ENCODE assay signal across 9 cellular contexts in genomic region chr2:219442206-219443015, GRCh38. TPM values are rescaled to one million over a fixed set of nuclear protein-coding genes. Genes with fewer than 3 reads are reported as not detected.
A peak's percentile ranks its signal among the peaks of the same experiment; 100 is the strongest.
DNase-seq lines count a peak whose midpoint lies in the region; ATAC-seq and TF ChIP-seq lines count a peak whose summit lies in the region.
"Had no signal": no experiment of that assay in that cellular context is flagged by ENCODE, and none has a peak within 500 bp of the region (broad histone marks: within the 10 kb centered on the region; RNA-seq: fewer than 3 reads in every experiment).

No MANE protein-coding gene starts in this region.

- no peak for TF ChIP-seq EP300 in stomach (IDR thresholded peaks at IDR 0.05)

- H3K4me1 ChIP-seq in iPS-20b (ENCODE audit: insufficient read depth, low read length) = peaks cover 12% of the 10 kb centered on the region
- H3K4me1 ChIP-seq in stomach = peaks cover 15 to 44% (median 25%) of the 10 kb centered on the region in 4 donors

- no peaks in the 10 kb centered on the region for H3K9me3 ChIP-seq in iPS-20b (ENCODE audit: insufficient read depth, low read depth, low read length)
- H3K9me3 ChIP-seq in stomach = no peaks in the 10 kb centered on the region

- intact Hi-C loops in stomach (cut with DNase I; ENCODE audit: low total_unique reads) = no loop called here

- no peaks in the 10 kb centered on the region for H3K36me3 Mint-ChIP-seq in T-helper 1 cell treated with Interleukin-12 subunit alpha and Interleukin-12 subunit beta and Interleukin-4 antibody, amounts not matched to agents 30 μg/mL and 1 μg/mL, for 36 hours (ENCODE audit: low read depth)
- no peaks in the 10 kb centered on the region for H3K36me3 Mint-ChIP-seq in activated T-helper 17 cell treated with anti-CD3 and anti-CD28 coated beads, Interleukin-2, amount 50 U/mL, for 72 hours (ENCODE audit: low read depth)

- peaks cover 34% of the 10 kb centered on the region for H3K27me3 Mint-ChIP-seq in T-helper 1 cell treated with Interleukin-12 subunit alpha and Interleukin-12 subunit beta and Interleukin-4 antibody, amounts not matched to agents 30 μg/mL and 1 μg/mL, for 36 hours (ENCODE audit: low read depth)
- H3K27me3 Mint-ChIP-seq in activated T-helper 17 cell treated with anti-CD3 and anti-CD28 coated beads, Interleukin-2, amount 50 U/mL, for 72 hours = peaks cover 9% of the 10 kb centered on the region

- ATAC-seq in activated T-helper 17 cell treated with anti-CD3 and anti-CD28 coated beads, Interleukin-2, amount 50 U/mL, for 72 hours (replicated peaks) = no peak
- ATAC-seq in GM18870 (IDR thresholded peaks at IDR 0.05; ENCODE audit: unreplicated experiment) (no peak), GM21515 (IDR thresholded peaks at IDR 0.05; ENCODE audit: unreplicated experiment) (no peak)
- ATAC-seq: sciatic nerve had no signal

- TF ChIP-seq POLR2A in stomach (IDR thresholded peaks at IDR 0.05) = no peak

- H3K27me3 ChIP-seq in iPS-20b (ENCODE audit: insufficient read depth, low read length) (peaks cover 63% of the 10 kb centered on the region), stomach (peaks cover 0 to 84% (median 37%) of the 10 kb centered on the region in 3 donors)

- peak overlapping the region; percentile 58; the same call in 1 of the 2 replicates for H3K4me3 ChIP-seq in iPS-20b (ENCODE audit: low read length)
- H3K4me3 ChIP-seq in stomach = peak overlapping the region; percentile 64 to 80 (median 71)

- 3 to 6% (median 5%) methylated on average over 35 to 45 of the region's 45 CpGs for WGBS in stomach, 5 donors

- H3K9me3 Mint-ChIP-seq in T-helper 1 cell treated with Interleukin-12 subunit alpha and Interleukin-12 subunit beta and Interleukin-4 antibody, amounts not matched to agents 30 μg/mL and 1 μg/mL, for 36 hours = no peaks in the 10 kb centered on the region
- no peaks in the 10 kb centered on the region for H3K9me3 Mint-ChIP-seq in activated T-helper 17 cell treated with anti-CD3 and anti-CD28 coated beads, Interleukin-2, amount 50 U/mL, for 72 hours

- peaks cover 8% of the 10 kb centered on the region for H3K4me1 Mint-ChIP-seq in T-helper 1 cell treated with Interleukin-12 subunit alpha and Interleukin-12 subunit beta and Interleukin-4 antibody, amounts not matched to agents 30 μg/mL and 1 μg/mL, for 36 hours (ENCODE audit: low read depth)
- peaks cover 5% of the 10 kb centered on the region for H3K4me1 Mint-ChIP-seq in activated T-helper 17 cell treated with anti-CD3 and anti-CD28 coated beads, Interleukin-2, amount 50 U/mL, for 72 hours

- H3K27ac ChIP-seq in iPS-20b (ENCODE audit: low read length) = no peak overlapping the region
- peak overlapping the region in 4 of 5 donors; percentile 66 to 95 (median 86) for H3K27ac ChIP-seq in stomach

- H3K4me3 Mint-ChIP-seq in T-helper 1 cell treated with Interleukin-12 subunit alpha and Interleukin-12 subunit beta and Interleukin-4 antibody, amounts not matched to agents 30 μg/mL and 1 μg/mL, for 36 hours = peak overlapping the region; percentile 76
- peak overlapping the region; percentile 65 for H3K4me3 Mint-ChIP-seq in activated T-helper 17 cell treated with anti-CD3 and anti-CD28 coated beads, Interleukin-2, amount 50 U/mL, for 72 hours

- H3K9ac ChIP-seq in iPS-20b (ENCODE audit: low read depth, low read length) = no peak overlapping the region

- no peak overlapping the region for H3K27ac Mint-ChIP-seq in T-helper 1 cell treated with Interleukin-12 subunit alpha and Interleukin-12 subunit beta and Interleukin-4 antibody, amounts not matched to agents 30 μg/mL and 1 μg/mL, for 36 hours
- H3K27ac Mint-ChIP-seq in activated T-helper 17 cell treated with anti-CD3 and anti-CD28 coated beads, Interleukin-2, amount 50 U/mL, for 72 hours = no peak overlapping the region

- no peak for TF ChIP-seq CTCF in stomach (IDR thresholded peaks at IDR 0.05)

- H3K36me3 ChIP-seq in iPS-20b (ENCODE audit: insufficient read depth, low read depth, low read length) = no peaks in the 10 kb centered on the region
- H3K36me3 ChIP-seq in stomach = no peaks in the 10 kb centered on the region

- no peak for DNase-seq in T-helper 1 cell
- no peak for DNase-seq in stomach
- no peak for DNase-seq in epidermal melanocyte (ENCODE audit: insufficient read length, low spot score)

RNA-seq across cellular contexts. Expression of gene SPEG, which starts 7.8 kb away (rescaled TPM):
- total RNA-seq in activated T-helper 17 cell treated with anti-CD3 and anti-CD28 coated beads, Interleukin-2, amount 50 U/mL, for 72 hours = 1 to 10 TPM in 1 of 2 donors, under 1 TPM in 1; 0.79 to 1.7 TPM
- total RNA-seq in stomach = 100 to 1,000 TPM in 1 of 5 donors, 10 to 100 TPM in 3, 1 to 10 TPM in 1; 7.4 to 106 (median 30.4) TPM
- polyA plus RNA-seq in stomach = 10 to 100 TPM in 1 of 3 donors, 1 to 10 TPM in 2; 9.8 to 65.1 (median 9.9) TPM

RNA-seq across cellular contexts. Expression of gene DES, which starts 24.2 kb away (rescaled TPM):
- not detected for total RNA-seq in activated T-helper 17 cell treated with anti-CD3 and anti-CD28 coated beads, Interleukin-2, amount 50 U/mL, for 72 hours
- total RNA-seq in stomach = 1,000 to 10,000 TPM; 1,078 to 5,539 (median 2,913) TPM
- polyA plus RNA-seq in stomach = 100 to 1,000 TPM; 122 to 803 (median 204) TPM

RNA-seq across cellular contexts. Expression of gene DNPEP, which starts 54.7 kb away (rescaled TPM):
- 10 to 100 TPM; 80.9 to 99.6 TPM for total RNA-seq in activated T-helper 17 cell treated with anti-CD3 and anti-CD28 coated beads, Interleukin-2, amount 50 U/mL, for 72 hours
- 100 to 1,000 TPM in 1 of 5 donors, 10 to 100 TPM in 4; 32.7 to 147 (median 46.4) TPM for total RNA-seq in stomach
- polyA plus RNA-seq in stomach = 100 to 1,000 TPM in 2 of 3 donors, 10 to 100 TPM in 1; 69.2 to 114 (median 105) TPM

RNA-seq across cellular contexts. Expression of gene GMPPA, which starts 56.3 kb away (rescaled TPM):
- total RNA-seq in activated T-helper 17 cell treated with anti-CD3 and anti-CD28 coated beads, Interleukin-2, amount 50 U/mL, for 72 hours = 10 to 100 TPM; 31.7 to 36.3 TPM
- total RNA-seq in stomach = 100 to 1,000 TPM in 1 of 5 donors, 10 to 100 TPM in 4; 16.5 to 185 (median 24.2) TPM
- polyA plus RNA-seq in stomach = 10 to 100 TPM; 29.9 to 84.8 (median 58.2) TPM

Comparison
In these comparisons a context has a peak if more than half of its experiments do, and no peak if none do; other contexts are left out.
1. RNA of gene DES, which starts 24.2 kb away (total RNA-seq): 1,078 to 5,539 TPM in stomach; not detected in activated T-helper 17 cell treated with anti-CD3 and anti-CD28 coated beads, Interleukin-2, amount 50 U/mL, for 72 hours; every median in the first group is over 1,000 times any median in the second.